ENCODE assay signal across 24 cellular contexts in the genomic region with DNA sequence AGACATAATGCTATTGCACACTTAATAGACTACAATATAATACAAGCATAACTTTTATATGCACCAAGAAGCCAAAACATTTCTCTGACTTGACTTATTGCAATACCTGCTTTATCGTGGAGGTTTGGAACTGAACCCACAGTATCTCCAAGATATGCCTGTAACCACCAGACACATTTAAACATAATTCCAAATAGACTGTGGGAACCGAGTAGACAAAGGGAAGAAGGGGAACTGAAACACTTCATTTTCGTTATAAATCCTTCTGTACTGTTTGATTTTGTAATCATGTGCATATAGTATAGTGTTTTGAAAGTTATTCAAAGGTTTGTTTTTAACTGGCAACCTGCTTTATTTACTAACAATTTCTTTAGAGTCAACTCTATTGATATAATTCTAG.
"Had no signal": no experiment of that assay in that cellular context is flagged by ENCODE, and none has a peak within 500 bp of the region (broad histone marks: within the 10 kb centered on the region; RNA-seq: fewer than 3 reads in every experiment).

No MANE protein-coding gene starts in this region.

- H3K9ac ChIP-seq: parathyroid adenoma had no signal

- H3K4me1 ChIP-seq: parathyroid adenoma, prostate gland, right lobe of liver, upper lobe of left lung had no signal

- H3K36me3 ChIP-seq: prostate gland, right lobe of liver, spleen, tibial artery, upper lobe of left lung, vagina had no signal

- H3K27me3 ChIP-seq: foreskin keratinocyte, hepatocyte, right lobe of liver, spleen, tibial artery, upper lobe of left lung, vagina had no signal

- H3K9me3 ChIP-seq: prostate gland, right lobe of liver, spleen, tibial artery, upper lobe of left lung, vagina had no signal

- H3K4me3 ChIP-seq: hepatocyte, lung, prostate gland, right lobe of liver, spleen, tibial artery, upper lobe of left lung, vagina had no signal

- H3K27ac ChIP-seq: foreskin keratinocyte, hepatocyte, parathyroid adenoma, prostate gland, right lobe of liver, spleen, upper lobe of left lung, vagina had no signal

- DNase-seq: dermis blood vessel endothelial cell; erythroblast; foreskin keratinocyte; head of caudate nucleus; kidney; left cardiac atrium; left ventricle myocardium superior; mesenchymal stem cell; midbrain; naive B cell; nephron progenitor cell; retina; right lobe of liver; spleen; stimulated activated CD4-positive, alpha-beta T cell treated with anti-CD3 and anti-CD28 coated beads, Interleukin-15, amount 100 ng/mL, for 24 hours; stimulated activated CD4-positive, alpha-beta T cell treated with anti-CD3 and anti-CD28 coated beads, Interleukin-1b, Interleukin-23, amount 100 ng/mL, for 48 hours; stimulated activated CD4-positive, alpha-beta T cell treated with anti-CD3 and anti-CD28 coated beads, Interleukin-4, amount 100 ng/mL, for 24 hours; tibial artery; upper lobe of left lung had no signal
